In the genomic region with DNA sequence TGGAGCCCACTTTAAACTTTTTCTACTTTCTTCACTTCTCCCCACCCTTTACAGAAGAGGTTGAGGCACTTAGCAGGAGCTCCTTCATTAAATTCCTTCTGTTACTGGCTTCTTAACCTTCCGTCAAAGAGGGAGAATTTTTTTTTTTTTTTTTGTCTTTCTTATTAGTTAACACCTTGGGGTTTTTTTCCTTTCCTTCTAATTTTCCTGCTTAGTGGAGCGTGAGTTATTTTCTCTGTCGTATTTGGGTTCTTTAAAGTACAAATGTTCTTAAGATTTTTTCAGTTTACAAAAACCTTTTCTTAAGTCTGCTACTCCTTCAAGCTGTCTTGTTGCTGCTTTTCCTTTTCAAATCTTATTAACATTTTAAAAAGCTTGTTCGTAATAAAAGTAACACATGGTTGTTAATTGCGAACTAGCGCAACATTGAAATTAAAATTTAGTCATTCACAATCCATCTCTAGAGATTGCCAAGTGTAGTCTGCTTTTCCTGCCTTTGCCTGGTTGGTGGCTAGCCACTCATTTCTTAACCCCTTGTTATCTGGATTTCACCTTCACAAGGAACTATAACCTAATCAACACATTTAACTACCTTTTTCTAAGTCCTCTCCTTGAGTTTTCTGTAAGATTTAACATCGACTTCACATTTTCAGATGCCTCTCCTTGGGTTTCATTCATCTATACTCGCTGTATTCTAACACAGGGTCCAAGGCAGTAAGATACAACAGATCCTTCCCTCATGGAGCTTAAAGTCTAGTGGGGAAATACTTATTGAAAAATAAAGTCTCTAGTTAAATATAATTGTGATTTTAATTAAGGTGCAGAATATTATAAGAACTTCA, we compare ENCODE assay signal across 8 cellular contexts. TPM values are rescaled to one million over a fixed set of nuclear protein-coding genes. Genes with fewer than 3 reads are reported as not detected.
DNase-seq lines count a peak whose midpoint lies in the region; ATAC-seq and TF ChIP-seq lines count a peak whose summit lies in the region.

No MANE protein-coding gene starts in this region.

- H3K36me3 ChIP-seq in SU-DHL-6 (ENCODE audit: low read length) (no peaks in the 10 kb centered on the region), skeletal muscle tissue (ENCODE audit: control insufficient read depth in 3 of 3, insufficient read depth in 3 of 3, low read length in 3 of 3) (no peaks in the 10 kb centered on the region)

- DNase-seq in DMS 273 (lab: John Stamatoyannopoulos, UW; ENCODE audit: unreplicated experiment) (peak; percentile 43), DMS 273 treated with DMSO at 0.1 percent for 48 hours (lab: John Stamatoyannopoulos, UW) (no peak), foreskin keratinocyte (peak in 1 of 2 donors; percentile 26), NCI-H1417 treated with DMSO at 0.1 percent for 48 hours (lab: John Stamatoyannopoulos, UW) (no peak), mucosa of gallbladder (ENCODE audit: low spot score) (no peak)

- H3K27me3 ChIP-seq in SU-DHL-6 (ENCODE audit: low read length) (no peaks in the 10 kb centered on the region), foreskin keratinocyte (no peaks in the 10 kb centered on the region), skeletal muscle tissue (ENCODE audit: control insufficient read depth in 3 of 3, insufficient read depth in 3 of 3, low read length in 3 of 3) (no peaks in the 10 kb centered on the region)

- TF ChIP-seq CTCF in SU-DHL-6 (IDR thresholded peaks at IDR 0.05; ENCODE audit: insufficient read depth, low read length, poor library complexity, severe bottlenecking): no peak
- no peak for TF ChIP-seq CTCF in foreskin keratinocyte (conservative IDR thresholded peaks at IDR 0.05)

- H3K9me3 ChIP-seq in SU-DHL-6 (ENCODE audit: insufficient read depth, low read length) (no peaks in the 10 kb centered on the region), skeletal muscle tissue (ENCODE audit: control insufficient read depth in 3 of 3, low read length in 3 of 3) (no peaks in the 10 kb centered on the region)

- H3K4me1 ChIP-seq in foreskin keratinocyte (peaks cover 10% of the 10 kb centered on the region), skeletal muscle tissue (ENCODE audit: control insufficient read depth in 3 of 3, insufficient read depth in 3 of 3, low read length in 3 of 3) (peaks cover 22 to 52% (median 27%) of the 10 kb centered on the region in 3 donors)

- peak overlapping the region; percentile 97 for H3K9ac ChIP-seq in SU-DHL-6 (ENCODE audit: low read length)
- peak overlapping the region; percentile 86 to 88 (median 86) for H3K9ac ChIP-seq in skeletal muscle tissue (ENCODE audit: low read depth in 1 of 3, low read length in 3 of 3)

- H3K79me2 ChIP-seq in SU-DHL-6 (ENCODE audit: insufficient read depth, low read length): peaks cover 64% of the 10 kb centered on the region

- H3K27ac ChIP-seq in SU-DHL-6 (ENCODE audit: low read depth, low read length) (no peak overlapping the region), foreskin keratinocyte (peak overlapping the region; percentile 34), skeletal muscle tissue (ENCODE audit: low read depth, low read length) (peak overlapping the region; percentile 100)

- peaks cover 39% of the 10 kb centered on the region for H3F3A ChIP-seq in SU-DHL-6 (ENCODE audit: insufficient read depth)

- ATAC-seq in foreskin keratinocyte (no peak), GM18502 (IDR thresholded peaks at IDR 0.05; ENCODE audit: poor library complexity, unreplicated experiment) (no peak)

- no peaks in the 10 kb centered on the region for H3K9me2 ChIP-seq in SU-DHL-6 (replicated peaks; ENCODE audit: insufficient read depth, low read length)

- peaks cover 17% of the 10 kb centered on the region for H4K20me1 ChIP-seq in SU-DHL-6 (ENCODE audit: low read depth, low read length)

- no peak overlapping the region for H2AFZ ChIP-seq in SU-DHL-6 (ENCODE audit: low read depth, low read length, severe bottlenecking)

- peak overlapping the region; percentile 96 for H3K4me3 ChIP-seq in SU-DHL-6 (ENCODE audit: insufficient read depth, low read length, poor library complexity, severe bottlenecking)
- H3K4me3 ChIP-seq in skeletal muscle tissue (ENCODE audit: low read length in 3 of 3): peak overlapping the region; percentile 67 to 81 (median 75)

- H3K4me2 ChIP-seq in SU-DHL-6 (ENCODE audit: low read depth, low read length, poor library complexity, severe bottlenecking): peak overlapping the region; percentile 74

RNA-seq across cellular contexts. Expression of a gene that starts 2.0 kb away (rescaled TPM):
- total RNA-seq in foreskin keratinocyte: 26.1 and 26.9 TPM in 2 replicates
- polyA plus RNA-seq in foreskin keratinocyte: 3.3 and 4.4 TPM in 2 replicates
- total RNA-seq in skeletal muscle tissue: 42.3 TPM
- 55.3 TPM for total RNA-seq in mucosa of gallbladder
